In the genomic region with DNA sequence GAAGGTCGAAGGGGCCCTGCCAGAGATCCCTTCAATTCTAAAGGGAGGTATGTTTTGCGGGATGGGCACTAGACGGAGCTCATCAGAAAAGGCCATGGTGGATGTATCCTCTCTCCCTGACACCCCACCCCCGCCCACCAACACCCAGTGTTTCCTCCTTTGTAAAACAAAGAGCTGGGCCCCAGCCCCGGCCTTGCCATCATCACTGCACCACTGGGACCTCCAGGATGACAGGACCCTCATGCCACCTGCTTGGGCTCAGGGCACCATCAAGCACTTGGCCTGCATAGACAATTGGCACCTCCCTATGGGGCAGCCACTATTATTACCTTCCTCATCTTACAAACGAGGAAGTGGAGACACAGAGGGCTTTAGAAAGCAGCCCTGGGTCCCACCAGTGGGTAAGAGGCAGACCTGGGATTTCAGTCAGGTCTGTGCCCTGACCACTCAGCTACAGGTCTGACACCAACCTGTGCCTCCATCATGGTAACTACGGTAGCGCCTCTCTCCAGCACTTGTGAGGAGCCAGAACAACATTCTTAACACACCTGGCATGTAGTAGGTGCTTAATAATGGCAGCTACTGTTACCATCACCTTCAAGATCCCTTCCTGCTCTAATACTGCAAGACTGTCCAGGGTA, we compare ENCODE assay signal across 34 cellular contexts. TPM values are rescaled to one million over a fixed set of nuclear protein-coding genes. Genes with fewer than 3 reads are reported as not detected.
DNase-seq lines count a peak whose midpoint lies in the region; ATAC-seq and TF ChIP-seq lines count a peak whose summit lies in the region.
"Had no signal": no experiment of that assay in that cellular context is flagged by ENCODE, and none has a peak within 500 bp of the region (broad histone marks: within the 10 kb centered on the region; RNA-seq: fewer than 3 reads in every experiment).

No MANE protein-coding gene starts in this region.

- intact Hi-C loops in transverse colon (cut with DNase I; ENCODE audit: low total_unique reads) (loop anchor here (10.0 kb wide), 1 partner anchor 1512 kb away; no protein-coding TSS in a partner anchor), esophagus muscularis mucosa (cut with DNase I) (no loop called here)

- H3K36me3 ChIP-seq in neural progenitor cell (no peaks in the 10 kb centered on the region), transverse colon (no peaks in the 10 kb centered on the region), esophagus muscularis mucosa (no peaks in the 10 kb centered on the region)
- H3K36me3 ChIP-seq: left ventricle myocardium inferior, neutrophil, prostate gland, right lobe of liver, SJSA1, uterus had no signal

- H3K9me3 ChIP-seq in neural progenitor cell (ENCODE audit: low read depth) (no peaks in the 10 kb centered on the region), transverse colon (no peaks in the 10 kb centered on the region), esophagus muscularis mucosa (no peaks in the 10 kb centered on the region)
- H3K9me3 ChIP-seq: left ventricle myocardium inferior, neutrophil, prostate gland, right lobe of liver, SJSA1, uterus had no signal

- H3K4me3 ChIP-seq in neural progenitor cell: no peak overlapping the region
- no peak overlapping the region for H3K4me3 ChIP-seq in transverse colon
- no peak overlapping the region for H3K4me3 ChIP-seq in esophagus muscularis mucosa
- H3K4me3 ChIP-seq: left ventricle myocardium inferior, prostate gland, right lobe of liver, SJSA1, uterus had no signal

- H3K4me2 ChIP-seq in neural progenitor cell: no peak overlapping the region

- TF ChIP-seq POLR2A in transverse colon (IDR thresholded peaks at IDR 0.05) (no peak), esophagus muscularis mucosa (IDR thresholded peaks at IDR 0.05; ENCODE audit: low read depth) (no peak)

- no peak overlapping the region for H3K4me3 Mint-ChIP-seq in activated T-cell treated with anti-CD3 and anti-CD28 coated beads, Interleukin-2, amount 50 U/mL, for 24 hours
- H3K4me3 Mint-ChIP-seq in chondrocyte (ENCODE audit: unreplicated experiment): no peak overlapping the region
- no peak overlapping the region for H3K4me3 Mint-ChIP-seq in neural progenitor cell
- H3K4me3 Mint-ChIP-seq: activated naive CD4-positive, alpha-beta T cell treated with anti-CD3 and anti-CD28 coated beads, Interleukin-2, amount 50 U/mL, for 24 hours; activated T-helper 17 cell treated with anti-CD3 and anti-CD28 coated beads, Interleukin-2, amount 50 U/mL, for 72 hours; CD4-positive, alpha-beta T cell; immature natural killer cell; mesothelial cell of epicardium had no signal

- no peak overlapping the region for H3K9ac ChIP-seq in neural progenitor cell

- no peak for ATAC-seq in stimulated activated naive CD8-positive, alpha-beta T cell treated with anti-CD3 and anti-CD28 coated beads, Interleukin-15, Interleukin-2, amounts not matched to agents 100 U/mL and 50 U/mL, for 24 hours
- ATAC-seq: activated T-helper 17 cell treated with anti-CD3 and anti-CD28 coated beads, Interleukin-2, amount 50 U/mL, for 72 hours had no signal

- no peaks in the 10 kb centered on the region for H3K9me3 Mint-ChIP-seq in activated T-cell treated with anti-CD3 and anti-CD28 coated beads, Interleukin-2, amount 50 U/mL, for 24 hours
- no peaks in the 10 kb centered on the region for H3K9me3 Mint-ChIP-seq in chondrocyte (ENCODE audit: low read depth)
- H3K9me3 Mint-ChIP-seq in neural progenitor cell: peaks cover 10% of the 10 kb centered on the region
- H3K9me3 Mint-ChIP-seq: activated naive CD4-positive, alpha-beta T cell treated with anti-CD3 and anti-CD28 coated beads, Interleukin-2, amount 50 U/mL, for 24 hours; activated T-helper 17 cell treated with anti-CD3 and anti-CD28 coated beads, Interleukin-2, amount 50 U/mL, for 72 hours; CD4-positive, alpha-beta T cell; immature natural killer cell; mesothelial cell of epicardium had no signal

- no peaks in the 10 kb centered on the region for H4K20me1 ChIP-seq in neural progenitor cell (ENCODE audit: low read depth)

- 89% methylated on average over 8 of the region's 8 CpGs; no CpG with 5 or more reads in 1 of the 2 donors for WGBS in transverse colon (ENCODE audit: low coverage in 1 of 2), 2 donors
- whole genome bisulfite sequencing in esophagus muscularis mucosa: 87% methylated on average over 7 of the region's 8 CpGs

- in situ Hi-C loops in transverse colon (cut with MboI; ENCODE audit: low pct_ligation_motif_present in 1 of 4, low pct_unique_long_range_greater_than_20kb in 1 of 4, low sequenced_read_pairs in 3 of 4): no loop called here

- TF ChIP-seq EP300 in transverse colon (IDR thresholded peaks at IDR 0.05; ENCODE audit: low read depth): no peak
- no peak for TF ChIP-seq EP300 in esophagus muscularis mucosa (IDR thresholded peaks at IDR 0.05)

- DNase-seq in activated T-cell treated with anti-CD3 and anti-CD28 coated beads, Interleukin-2, amount 50 U/mL, for 24 hours: peak; percentile 9
- DNase-seq in activated T-cell treated with anti-CD3 and anti-CD28 coated beads for 4 hours: no peak
- DNase-seq in chondrocyte (ENCODE audit: low spot score): peak; percentile 53
- DNase-seq in neural progenitor cell (ENCODE audit: low spot score): no peak
- DNase-seq in transverse colon: peak; percentile 4
- no peak for DNase-seq in stimulated activated naive CD8-positive, alpha-beta T cell treated with anti-CD3 and anti-CD28 coated beads, Interleukin-15, Interleukin-2, amounts not matched to agents 100 U/mL and 50 U/mL, for 24 hours
- DNase-seq in NCI-H1092 (lab: John Stamatoyannopoulos, UW): no peak
- no peak for DNase-seq in esophagus muscularis mucosa (ENCODE audit: extremely low spot score)
- DNase-seq: activated CD4-positive, alpha-beta T cell treated with anti-CD3 and anti-CD28 coated beads, Interleukin-2, amount 50 U/mL, for 4 hours; activated CD4-positive, CD25-positive, alpha-beta regulatory T cell; activated CD8-positive, alpha-beta memory T cell treated with anti-CD3 and anti-CD28 coated beads, Interleukin-2, amount 50 U/mL, for 4 hours; AML-193; amygdala; immature natural killer cell; left ventricle myocardium inferior; NCI-H1694; NCI-H2171; right lobe of liver; stimulated activated CD4-positive, alpha-beta T cell treated with anti-CD3 and anti-CD28 coated beads, Interleukin-4, amount 100 ng/mL, for 4 hours; substantia nigra; uterus had no signal

- no peaks in the 10 kb centered on the region for H3F3A ChIP-seq in neural progenitor cell (ENCODE audit: low read depth)

- no peaks in the 10 kb centered on the region for H3K36me3 Mint-ChIP-seq in activated T-cell treated with anti-CD3 and anti-CD28 coated beads, Interleukin-2, amount 50 U/mL, for 24 hours (ENCODE audit: low read depth)
- H3K36me3 Mint-ChIP-seq in chondrocyte (ENCODE audit: low read depth): no peaks in the 10 kb centered on the region
- no peaks in the 10 kb centered on the region for H3K36me3 Mint-ChIP-seq in neural progenitor cell
- H3K36me3 Mint-ChIP-seq: activated naive CD4-positive, alpha-beta T cell treated with anti-CD3 and anti-CD28 coated beads, Interleukin-2, amount 50 U/mL, for 24 hours; immature natural killer cell; mesothelial cell of epicardium had no signal

- no peak overlapping the region for H2AFZ ChIP-seq in neural progenitor cell (replicated peaks)

- H3K27ac ChIP-seq in neural progenitor cell (no peak overlapping the region), transverse colon (no peak overlapping the region), esophagus muscularis mucosa (replicated peaks in 1 of 4) (no peak overlapping the region)
- H3K27ac ChIP-seq: left ventricle myocardium inferior, neutrophil, prostate gland, SJSA1, uterus had no signal

- peaks cover 2% of the 10 kb centered on the region for H3K27me3 Mint-ChIP-seq in activated T-cell treated with anti-CD3 and anti-CD28 coated beads, Interleukin-2, amount 50 U/mL, for 24 hours
- H3K27me3 Mint-ChIP-seq in chondrocyte (ENCODE audit: low read depth) (no peaks in the 10 kb centered on the region), neural progenitor cell (ENCODE audit: insufficient read depth, low read depth) (peaks cover 12% of the 10 kb centered on the region)
- H3K27me3 Mint-ChIP-seq: activated naive CD4-positive, alpha-beta T cell treated with anti-CD3 and anti-CD28 coated beads, Interleukin-2, amount 50 U/mL, for 24 hours; activated T-helper 17 cell treated with anti-CD3 and anti-CD28 coated beads, Interleukin-2, amount 50 U/mL, for 72 hours; CD4-positive, alpha-beta T cell had no signal

- H3K79me2 ChIP-seq in neural progenitor cell (ENCODE audit: low read depth): no peaks in the 10 kb centered on the region

- TF ChIP-seq CTCF in chondrocyte (IDR thresholded peaks at IDR 0.05) (no peak), neural progenitor cell (IDR thresholded peaks at IDR 0.05) (no peak), transverse colon (IDR thresholded peaks at IDR 0.05) (no peak), esophagus muscularis mucosa (IDR thresholded peaks at IDR 0.05) (no peak)

- no peaks in the 10 kb centered on the region for H3K4me1 Mint-ChIP-seq in activated T-cell treated with anti-CD3 and anti-CD28 coated beads, Interleukin-2, amount 50 U/mL, for 24 hours (ENCODE audit: low read depth)
- H3K4me1 Mint-ChIP-seq in chondrocyte (ENCODE audit: low read depth): no peaks in the 10 kb centered on the region
- peaks cover 6% of the 10 kb centered on the region for H3K4me1 Mint-ChIP-seq in neural progenitor cell
- H3K4me1 Mint-ChIP-seq: activated naive CD4-positive, alpha-beta T cell treated with anti-CD3 and anti-CD28 coated beads, Interleukin-2, amount 50 U/mL, for 24 hours; activated T-helper 17 cell treated with anti-CD3 and anti-CD28 coated beads, Interleukin-2, amount 50 U/mL, for 72 hours; immature natural killer cell had no signal

- H3K4me1 ChIP-seq in neural progenitor cell (no peaks in the 10 kb centered on the region), transverse colon (peaks cover 0 to 9% (median 0%) of the 10 kb centered on the region in 4 donors), esophagus muscularis mucosa (peaks cover 9 to 40% (median 37%) of the 10 kb centered on the region in 4 donors)
- H3K4me1 ChIP-seq: left ventricle myocardium inferior, prostate gland, SJSA1, uterus had no signal

- no peaks in the 10 kb centered on the region for H3K27me3 ChIP-seq in neural progenitor cell
- H3K27me3 ChIP-seq in transverse colon: no peaks in the 10 kb centered on the region
- H3K27me3 ChIP-seq in esophagus muscularis mucosa: no peaks in the 10 kb centered on the region
- H3K27me3 ChIP-seq: neutrophil, right lobe of liver, SJSA1, uterus had no signal

- H3K27ac Mint-ChIP-seq in activated T-cell treated with anti-CD3 and anti-CD28 coated beads, Interleukin-2, amount 50 U/mL, for 24 hours: no peak overlapping the region
- H3K27ac Mint-ChIP-seq in chondrocyte (ENCODE audit: unreplicated experiment) (no peak overlapping the region), neural progenitor cell (peak overlapping the region; percentile 32)
- H3K27ac Mint-ChIP-seq: activated naive CD4-positive, alpha-beta T cell treated with anti-CD3 and anti-CD28 coated beads, Interleukin-2, amount 50 U/mL, for 24 hours; activated T-helper 17 cell treated with anti-CD3 and anti-CD28 coated beads, Interleukin-2, amount 50 U/mL, for 72 hours; CD4-positive, alpha-beta T cell; immature natural killer cell; mesothelial cell of epicardium had no signal

RNA-seq across cellular contexts. Expression of a gene that starts 2.0 kb away (rescaled TPM):
- total RNA-seq in chondrocyte (not detected in 3 replicates), neural progenitor cell (ENCODE audit: low replicate concordance) (not detected in 2 replicates), transverse colon (not detected), esophagus muscularis mucosa (not detected)
- total RNA-seq: A673; activated T-helper 17 cell treated with anti-CD3 and anti-CD28 coated beads, Interleukin-2, amount 50 U/mL, for 72 hours; CD4-positive, alpha-beta T cell; Daoy; left ventricle myocardium inferior; LHCN-M2; NCI-H460; RPMI7951; SJSA1; T-helper 1 cell treated with Interleukin-12 subunit alpha and Interleukin-12 subunit beta and Interleukin-4 antibody, amounts not matched to agents 30 ng/mL and 1 ng/mL, for 36 hours; uterus had no signal

RNA-seq across cellular contexts. Expression of a gene that starts 27.4 kb away (rescaled TPM):
- total RNA-seq in chondrocyte (not detected in 3 replicates), neural progenitor cell (ENCODE audit: low replicate concordance) (not detected in 2 replicates), transverse colon (not detected), esophagus muscularis mucosa (not detected)
- total RNA-seq: A673; activated T-helper 17 cell treated with anti-CD3 and anti-CD28 coated beads, Interleukin-2, amount 50 U/mL, for 72 hours; CD4-positive, alpha-beta T cell; Daoy; left ventricle myocardium inferior; LHCN-M2; mesothelial cell of epicardium; NCI-H460; right lobe of liver; RPMI7951; SJSA1; T-helper 1 cell treated with Interleukin-12 subunit alpha and Interleukin-12 subunit beta and Interleukin-4 antibody, amounts not matched to agents 30 ng/mL and 1 ng/mL, for 36 hours; uterus had no signal

Comparison
In these comparisons a context has a peak if more than half of its experiments do, and no peak if none do; other contexts are left out.
1. DNase-seq: peak in activated T-cell treated with anti-CD3 and anti-CD28 coated beads, Interleukin-2, amount 50 U/mL, for 24 hours (single experiment), chondrocyte (single experiment) and transverse colon (single experiment); none in activated T-cell treated with anti-CD3 and anti-CD28 coated beads for 4 hours (single experiment), neural progenitor cell (single experiment), stimulated activated naive CD8-positive, alpha-beta T cell treated with anti-CD3 and anti-CD28 coated beads, Interleukin-15, Interleukin-2, amounts not matched to agents 100 U/mL and 50 U/mL, for 24 hours (single experiment), NCI-H1092 (single experiment) and esophagus muscularis mucosa (single experiment).